In the genomic region with DNA sequence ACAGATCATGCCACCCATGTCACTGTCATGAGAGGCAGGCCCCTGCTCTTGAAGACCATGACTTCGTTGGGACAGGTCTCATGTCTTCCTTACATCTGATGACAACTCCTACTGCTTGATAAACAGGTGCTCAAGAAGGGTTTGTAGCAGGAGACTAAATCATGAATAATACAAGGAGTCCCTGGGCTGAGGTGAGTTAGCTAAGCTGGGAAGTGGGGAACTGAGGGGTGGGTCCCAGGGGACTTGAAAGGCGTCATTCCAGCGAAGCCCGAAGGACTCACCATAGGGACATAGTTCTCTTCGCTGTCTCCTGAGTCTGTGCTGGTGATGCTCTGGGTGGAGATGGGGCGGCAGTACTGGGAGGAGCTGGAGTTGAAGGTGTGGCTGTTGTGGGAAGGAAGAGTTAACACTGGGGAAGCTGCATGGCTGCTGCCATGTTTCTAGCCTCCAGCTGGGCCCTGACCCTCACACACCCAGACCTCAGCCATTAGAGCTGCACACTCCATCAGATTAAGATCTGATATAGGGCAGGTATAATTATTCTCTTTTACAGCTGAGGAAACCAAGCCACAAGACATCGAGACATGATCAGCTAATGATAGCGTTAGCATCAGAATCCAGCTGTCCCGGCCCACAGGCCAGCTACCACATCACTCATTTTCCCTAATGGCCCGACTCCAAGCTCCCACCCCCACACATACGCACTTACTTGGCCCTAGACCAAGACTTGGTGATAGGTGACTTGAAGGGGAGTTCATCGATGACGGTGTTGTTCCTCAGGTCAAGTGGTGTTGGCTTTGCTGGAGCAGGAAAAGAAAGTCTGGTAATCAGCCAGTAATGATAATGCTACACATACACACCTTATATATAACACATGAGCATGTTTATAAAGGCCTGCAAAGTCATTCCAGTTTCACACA, we compare ENCODE assay signal across 24 cellular contexts. TPM values are rescaled to one million over a fixed set of nuclear protein-coding genes. Genes with fewer than 3 reads are reported as not detected.
DNase-seq lines count a peak whose midpoint lies in the region; ATAC-seq and TF ChIP-seq lines count a peak whose summit lies in the region.
"Had no signal": no experiment of that assay in that cellular context is flagged by ENCODE, and none has a peak within 500 bp of the region (broad histone marks: within the 10 kb centered on the region; RNA-seq: fewer than 3 reads in every experiment).

No MANE protein-coding gene starts in this region.

- TF ChIP-seq POLR2A in esophagus muscularis mucosa (IDR thresholded peaks at IDR 0.05; ENCODE audit: low read depth): no peak

- no peak for TF ChIP-seq CTCF in esophagus muscularis mucosa (IDR thresholded peaks at IDR 0.05)

- no peak for ATAC-seq in stimulated activated memory B cell treated with anti-CD40 and anti-IgM and Interleukin-4, amounts not matched to agents 10 μg/mL and 1 μg/mL and 100 μg/mL, for 72 hours
- no peak for ATAC-seq in GM18498 (IDR thresholded peaks at IDR 0.05; ENCODE audit: unreplicated experiment)
- ATAC-seq: GM12878, HepG2, WTC11 had no signal

- peak; percentile 38 for DNase-seq in activated CD8-positive, alpha-beta memory T cell treated with anti-CD3 and anti-CD28 coated beads, Interleukin-2, amount 50 U/mL, for 48 hours
- no peak for DNase-seq in activated CD8-positive, alpha-beta memory T cell treated with anti-CD3 and anti-CD28 coated beads, Interleukin-2, amount 50 U/mL, for 4 hours
- DNase-seq in esophagus muscularis mucosa (ENCODE audit: extremely low spot score) (peak; percentile 57), cerebellar cortex (ENCODE audit: low spot score) (no peak)
- DNase-seq in stimulated activated CD4-positive, alpha-beta T cell treated with anti-CD3 and anti-CD28 coated beads, Interleukin-2, amount 100 ng/mL, for 24 hours: no peak
- DNase-seq: ACHN; activated CD4-positive, alpha-beta T cell treated with anti-CD3 and anti-CD28 coated beads, Interleukin-2, amount 50 U/mL, for 4 hours; activated naive CD8-positive, alpha-beta T cell treated with anti-CD3 and anti-CD28 coated beads, Interleukin-2, amount 10 ng/mL, durations not matched to agents 7 days and 5 days; central memory CD4-positive, alpha-beta T cell; heart left ventricle; mammary epithelial cell; NCI-H1092 treated with DMSO at 0.1 percent for 48 hours; NCI-H1930; NCI-H345; NCI-H82; T1000 had no signal

- H3K4me1 Mint-ChIP-seq in stimulated activated memory B cell treated with anti-CD40 and anti-IgM and Interleukin-4, amounts not matched to agents 10 μg/mL and 1 μg/mL and 100 μg/mL, for 72 hours: peaks cover 27% of the 10 kb centered on the region
- H3K4me1 Mint-ChIP-seq: WTC11 had no signal

- intact Hi-C loops in esophagus muscularis mucosa (cut with DNase I): no loop called here

- peaks cover 64% of the 10 kb centered on the region for H3K36me3 Mint-ChIP-seq in stimulated activated memory B cell treated with anti-CD40 and anti-IgM and Interleukin-4, amounts not matched to agents 10 μg/mL and 1 μg/mL and 100 μg/mL, for 72 hours

- no peaks in the 10 kb centered on the region for H3K27me3 ChIP-seq in esophagus muscularis mucosa
- H3K27me3 ChIP-seq: dorsolateral prefrontal cortex, heart left ventricle had no signal

- no peaks in the 10 kb centered on the region for H3K4me1 ChIP-seq in esophagus muscularis mucosa
- H3K4me1 ChIP-seq: heart left ventricle had no signal

- H3K27me3 Mint-ChIP-seq in stimulated activated memory B cell treated with anti-CD40 and anti-IgM and Interleukin-4, amounts not matched to agents 10 μg/mL and 1 μg/mL and 100 μg/mL, for 72 hours: no peaks in the 10 kb centered on the region
- H3K27me3 Mint-ChIP-seq: activated naive CD8-positive, alpha-beta T cell treated with anti-CD3 and anti-CD28 coated beads, Interleukin-2, amount 10 ng/mL, durations not matched to agents 7 days and 5 days had no signal

- H3K9me3 ChIP-seq in KOPT-K1 (ENCODE audit: insufficient read depth, low read length, poor library complexity, severe bottlenecking) (no peaks in the 10 kb centered on the region), esophagus muscularis mucosa (no peaks in the 10 kb centered on the region)
- H3K9me3 ChIP-seq: heart left ventricle had no signal

- H3K4me3 ChIP-seq in esophagus muscularis mucosa: no peak overlapping the region
- H3K4me3 ChIP-seq: dorsolateral prefrontal cortex, GM12878, heart left ventricle, SK-N-MC had no signal

- no peak for TF ChIP-seq EP300 in esophagus muscularis mucosa (IDR thresholded peaks at IDR 0.05)

- no peak overlapping the region for H3K4me3 Mint-ChIP-seq in stimulated activated memory B cell treated with anti-CD40 and anti-IgM and Interleukin-4, amounts not matched to agents 10 μg/mL and 1 μg/mL and 100 μg/mL, for 72 hours
- H3K4me3 Mint-ChIP-seq: activated naive CD8-positive, alpha-beta T cell treated with anti-CD3 and anti-CD28 coated beads, Interleukin-2, amount 10 ng/mL, durations not matched to agents 7 days and 5 days; WTC11 had no signal

- H3K9me3 Mint-ChIP-seq in stimulated activated memory B cell treated with anti-CD40 and anti-IgM and Interleukin-4, amounts not matched to agents 10 μg/mL and 1 μg/mL and 100 μg/mL, for 72 hours: no peaks in the 10 kb centered on the region
- H3K9me3 Mint-ChIP-seq: activated naive CD8-positive, alpha-beta T cell treated with anti-CD3 and anti-CD28 coated beads, Interleukin-2, amount 10 ng/mL, durations not matched to agents 7 days and 5 days; WTC11 had no signal

- H3K27ac ChIP-seq in KOPT-K1 (ENCODE audit: low read depth, low read length, poor library complexity, severe bottlenecking) (peak overlapping the region; percentile 17), esophagus muscularis mucosa (replicated peaks in 1 of 4) (no peak overlapping the region)
- H3K27ac ChIP-seq: heart left ventricle, SK-N-MC had no signal

- H3K27ac Mint-ChIP-seq in stimulated activated memory B cell treated with anti-CD40 and anti-IgM and Interleukin-4, amounts not matched to agents 10 μg/mL and 1 μg/mL and 100 μg/mL, for 72 hours: peak overlapping the region; percentile 34
- H3K27ac Mint-ChIP-seq: WTC11 had no signal

- H3K36me3 ChIP-seq in KOPT-K1 (ENCODE audit: insufficient read depth, low read length): peaks cover 99% of the 10 kb centered on the region
- peaks cover 23 to 96% (median 88%) of the 10 kb centered on the region in 4 donors for H3K36me3 ChIP-seq in esophagus muscularis mucosa

- WGBS in esophagus muscularis mucosa: 90% methylated on average over 13 of the region's 13 CpGs

RNA-seq across cellular contexts. Expression of a gene that starts 32.9 kb away (rescaled TPM):
- total RNA-seq in esophagus muscularis mucosa: 10 to 100 TPM in 2 of 4 donors, 1 to 10 TPM in 2; 5.8 to 15.4 (median 11.3) TPM

RNA-seq across cellular contexts. Expression of a gene that starts 33.2 kb away (rescaled TPM):
- 10 to 100 TPM in 2 of 4 donors, 1 to 10 TPM in 2; 6.6 to 21.0 (median 12.1) TPM for total RNA-seq in esophagus muscularis mucosa

Comparison
In these comparisons a context has a peak if more than half of its experiments do, and no peak if none do; other contexts are left out.
1. DNase-seq: peak in activated CD8-positive, alpha-beta memory T cell treated with anti-CD3 and anti-CD28 coated beads, Interleukin-2, amount 50 U/mL, for 48 hours (single experiment) and esophagus muscularis mucosa (single experiment); none in activated CD8-positive, alpha-beta memory T cell treated with anti-CD3 and anti-CD28 coated beads, Interleukin-2, amount 50 U/mL, for 4 hours (single experiment), stimulated activated CD4-positive, alpha-beta T cell treated with anti-CD3 and anti-CD28 coated beads, Interleukin-2, amount 100 ng/mL, for 24 hours (0 of 2) and cerebellar cortex (single experiment).